ENCODE assay signal across 8 cellular contexts in the genomic region with DNA sequence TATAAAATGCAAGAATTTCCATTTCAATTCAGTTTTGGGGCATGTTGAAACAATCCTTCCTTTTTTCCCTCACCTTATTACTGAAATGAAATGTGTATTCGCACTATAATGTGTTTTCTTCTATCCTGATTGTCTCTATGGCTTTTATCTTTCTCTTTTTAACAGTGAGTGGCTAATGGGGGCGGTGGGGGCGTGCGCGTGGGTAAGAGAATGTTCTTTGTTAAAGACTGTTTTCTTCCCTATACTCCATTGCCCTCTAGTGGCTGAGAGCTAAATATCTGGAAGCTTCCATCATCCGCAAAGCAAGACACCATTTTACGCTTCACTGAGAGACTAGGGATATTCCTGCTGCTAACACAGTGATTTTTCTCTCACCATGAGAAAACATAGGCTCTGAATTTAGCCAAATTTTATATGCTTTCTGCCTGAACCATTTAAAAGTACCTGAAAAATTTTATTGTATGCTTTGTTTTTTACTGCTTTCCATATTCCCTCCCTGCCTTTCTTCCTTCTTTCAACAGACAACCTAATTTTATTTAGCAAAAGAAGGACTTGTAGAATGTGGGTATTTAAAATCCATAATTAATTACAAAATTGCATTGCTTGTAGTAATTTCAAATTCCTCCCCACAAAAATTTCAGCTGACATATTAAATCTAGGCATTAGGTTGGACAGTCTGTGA.
DNase-seq lines count a peak whose midpoint lies in the region; ATAC-seq, FAIRE-seq and TF ChIP-seq lines count a peak whose summit lies in the region.

No MANE protein-coding gene starts in this region.

- no peaks in the 10 kb centered on the region for H3K4me1 Mint-ChIP-seq in activated naive CD4-positive, alpha-beta T cell treated with anti-CD3 and anti-CD28 coated beads, Interleukin-2, amount 10 ng/mL, durations not matched to agents 7 days and 5 days
- peaks cover 2% of the 10 kb centered on the region for H3K4me1 Mint-ChIP-seq in glutamatergic neuron (ENCODE audit: low read depth, unreplicated experiment)

- peaks cover 0 to 9% (median 0%) of the 10 kb centered on the region in 3 donors for H3K4me1 ChIP-seq in pancreas

- intact Hi-C loops in pancreas (cut with DNase I) = loop anchor here in 1 of 3 donors (5.0 kb wide), 1 partner anchor 762 kb away; no protein-coding TSS in a partner anchor

- H3K27ac ChIP-seq in pancreas = no peak overlapping the region

- no peak overlapping the region for H3K27ac Mint-ChIP-seq in activated naive CD4-positive, alpha-beta T cell treated with anti-CD3 and anti-CD28 coated beads, Interleukin-2, amount 10 ng/mL, durations not matched to agents 7 days and 5 days
- no peak overlapping the region for H3K27ac Mint-ChIP-seq in glutamatergic neuron (ENCODE audit: unreplicated experiment)

- peak; percentile 84 for TF ChIP-seq CTCF in glutamatergic neuron (IDR thresholded peaks at IDR 0.05; ENCODE audit: partially characterized antibody, unreplicated experiment)
- peak; percentile 44 to 77 (median 69) for TF ChIP-seq CTCF in pancreas (IDR thresholded peaks at IDR 0.05)

- H3K4me3 Mint-ChIP-seq in activated naive CD4-positive, alpha-beta T cell treated with anti-CD3 and anti-CD28 coated beads, Interleukin-2, amount 10 ng/mL, durations not matched to agents 7 days and 5 days = no peak overlapping the region
- H3K4me3 Mint-ChIP-seq in glutamatergic neuron (ENCODE audit: unreplicated experiment) = no peak overlapping the region

- CTCF ChIA-PET in activated naive CD4-positive, alpha-beta T cell treated with anti-CD3 and anti-CD28 coated beads, Interleukin-2, amount 10 ng/mL, durations not matched to agents 7 days and 5 days (lab: Charles Lee) = interaction anchor here (0.7 to 1.0 kb wide), 2 partner anchors 209 to 488 kb away, joined by 3 to 5 read pairs; no protein-coding TSS in a partner anchor

- no peaks in the 10 kb centered on the region for H3K36me3 ChIP-seq in pancreas

- H3K4me3 ChIP-seq in pancreas = peak overlapping the region in 1 of 4 donors; percentile 9

- no peaks in the 10 kb centered on the region for H3K36me3 Mint-ChIP-seq in activated naive CD4-positive, alpha-beta T cell treated with anti-CD3 and anti-CD28 coated beads, Interleukin-2, amount 10 ng/mL, durations not matched to agents 7 days and 5 days
- H3K36me3 Mint-ChIP-seq in glutamatergic neuron (ENCODE audit: unreplicated experiment) = no peaks in the 10 kb centered on the region

- no peak for FAIRE-seq in pancreas (lab: Jason Lieb, UNC)

- H3K27me3 ChIP-seq in pancreas = no peaks in the 10 kb centered on the region

- no peaks in the 10 kb centered on the region for H3K27me3 Mint-ChIP-seq in activated naive CD4-positive, alpha-beta T cell treated with anti-CD3 and anti-CD28 coated beads, Interleukin-2, amount 10 ng/mL, durations not matched to agents 7 days and 5 days
- no peaks in the 10 kb centered on the region for H3K27me3 Mint-ChIP-seq in glutamatergic neuron (ENCODE audit: unreplicated experiment)

- H3K9me3 Mint-ChIP-seq in activated naive CD4-positive, alpha-beta T cell treated with anti-CD3 and anti-CD28 coated beads, Interleukin-2, amount 10 ng/mL, durations not matched to agents 7 days and 5 days = no peaks in the 10 kb centered on the region
- no peaks in the 10 kb centered on the region for H3K9me3 Mint-ChIP-seq in glutamatergic neuron (ENCODE audit: unreplicated experiment)

- no peaks in the 10 kb centered on the region for H3K9me3 ChIP-seq in pancreas

- DNase-seq in DMS153 (lab: John Stamatoyannopoulos, UW) = peak; percentile 27
- DNase-seq in NCI-H748 treated with DMSO at 0.1 percent for 48 hours (lab: John Stamatoyannopoulos, UW) = peak; percentile 80
- peak; percentile 28 for DNase-seq in activated naive CD4-positive, alpha-beta T cell treated with anti-CD3 and anti-CD28 coated beads, Interleukin-2, amount 10 ng/mL, durations not matched to agents 7 days and 5 days
- DNase-seq in glutamatergic neuron = peak; percentile 55
- DNase-seq in pancreas = peak in 3 of 6 donors; percentile 7 to 44 (median 25)
- DNase-seq in cortex of kidney (lab: John Stamatoyannopoulos, UW) = no peak

- 1 to 2% methylated on average over 7 of the region's 7 CpGs for WGBS in pancreas, 2 donors

- ATAC-seq in GM19463 (IDR thresholded peaks at IDR 0.05; ENCODE audit: unreplicated experiment) (peak; percentile 86), HG03565 (IDR thresholded peaks at IDR 0.05; ENCODE audit: unreplicated experiment) (peak; percentile 86), pancreas (peak; percentile 69 to 93 (median 91))
